In the genomic region with DNA sequence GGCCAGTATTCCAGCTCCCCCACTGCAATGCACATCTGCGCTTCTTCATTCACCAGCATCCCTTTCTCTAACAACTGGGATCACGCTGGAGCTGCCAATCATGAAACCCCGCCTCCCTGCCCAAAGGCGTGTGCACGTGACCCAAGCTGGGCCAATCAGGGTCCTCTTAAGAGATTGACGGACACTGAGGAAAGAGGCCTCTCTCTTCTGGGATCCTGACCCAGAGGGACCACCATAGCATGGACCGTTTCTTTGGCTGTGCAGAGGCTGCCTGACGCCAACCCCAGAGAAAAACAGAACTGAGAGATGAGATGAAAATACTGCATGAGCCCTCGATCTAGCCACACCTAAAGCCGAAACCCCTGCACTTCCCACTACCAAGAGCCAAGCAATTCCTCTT, we compare ENCODE assay signal across 9 cellular contexts. TPM values are rescaled to one million over a fixed set of nuclear protein-coding genes. Genes with fewer than 3 reads are reported as not detected.
DNase-seq lines count a peak whose midpoint lies in the region; ATAC-seq, FAIRE-seq and TF ChIP-seq lines count a peak whose summit lies in the region.
"Had no signal": no experiment of that assay in that cellular context is flagged by ENCODE, and none has a peak within 500 bp of the region (broad histone marks: within the 10 kb centered on the region; RNA-seq: fewer than 3 reads in every experiment).

No MANE protein-coding gene starts in this region.

- H3K4me1 ChIP-seq in astrocyte (ENCODE audit: insufficient read depth, low read length) = peaks cover 18% of the 10 kb centered on the region
- H3K4me1 ChIP-seq in sigmoid colon = peaks cover 0 to 24% (median 10%) of the 10 kb centered on the region in 4 donors
- H3K4me1 ChIP-seq in breast epithelium = no peaks in the 10 kb centered on the region

- no peak for TF ChIP-seq EP300 in sigmoid colon (IDR thresholded peaks at IDR 0.05)

- H3K27me3 Mint-ChIP-seq in astrocyte (ENCODE audit: low read depth, unreplicated experiment) = no peaks in the 10 kb centered on the region

- H4K20me1 ChIP-seq in astrocyte (ENCODE audit: insufficient read depth, low read length) = peaks cover 87% of the 10 kb centered on the region

- H3K79me2 ChIP-seq in astrocyte (ENCODE audit: insufficient read depth, low read length) = peaks cover 81% of the 10 kb centered on the region

- H3K9me3 Mint-ChIP-seq in astrocyte (ENCODE audit: unreplicated experiment) = no peaks in the 10 kb centered on the region

- DNase-seq in 8988T (peak; percentile 59), astrocyte (ENCODE audit: low read depth) (no peak), putamen (ENCODE audit: low spot score) (peak; percentile 81), sigmoid colon (no peak), breast epithelium (ENCODE audit: low spot score in 2 of 2) (no peak), GOT3 (lab: John Stamatoyannopoulos, UW) (no peak)

- FAIRE-seq in astrocyte (lab: Jason Lieb, UNC) = no peak

- no peak overlapping the region for H3K4me3 ChIP-seq in astrocyte (ENCODE audit: insufficient read depth, low read depth, low read length)
- no peak overlapping the region for H3K4me3 ChIP-seq in sigmoid colon
- no peak overlapping the region for H3K4me3 ChIP-seq in breast epithelium
- H3K4me3 ChIP-seq: lung had no signal

- no peak overlapping the region for H3K27ac ChIP-seq in astrocyte (ENCODE audit: low read depth, low read length)
- H3K27ac ChIP-seq in sigmoid colon = no peak overlapping the region
- no peak overlapping the region for H3K27ac ChIP-seq in breast epithelium

- no peaks in the 10 kb centered on the region for H3K27me3 ChIP-seq in astrocyte (ENCODE audit: insufficient read depth, low read length)
- no peaks in the 10 kb centered on the region for H3K27me3 ChIP-seq in sigmoid colon
- H3K27me3 ChIP-seq in breast epithelium = no peaks in the 10 kb centered on the region

- H3K4me2 ChIP-seq in astrocyte (ENCODE audit: low read length) = no peak overlapping the region

- intact Hi-C loops in sigmoid colon (cut with DNase I) = no loop called here
- intact Hi-C loops in breast epithelium (cut with DNase I; ENCODE audit: low total_unique reads) = no loop called here

- H3K9ac ChIP-seq in astrocyte (ENCODE audit: low read length) = no peak overlapping the region

- H3K4me3 Mint-ChIP-seq in astrocyte (ENCODE audit: unreplicated experiment) = no peak overlapping the region

- ATAC-seq in GM19035 (IDR thresholded peaks at IDR 0.05; ENCODE audit: unreplicated experiment) = peak; percentile 56
- ATAC-seq in HG03342 (IDR thresholded peaks at IDR 0.05; ENCODE audit: unreplicated experiment) = peak; percentile 66

- 82 to 86% methylated on average over 10 of the region's 10 CpGs for WGBS in sigmoid colon, 2 donors

- H2AFZ ChIP-seq in astrocyte (ENCODE audit: low read depth, low read length) = no peak overlapping the region

- peaks cover 23% of the 10 kb centered on the region for H3K36me3 Mint-ChIP-seq in astrocyte (ENCODE audit: low read depth, unreplicated experiment)

- peak overlapping the region; percentile 55 for H3K27ac Mint-ChIP-seq in astrocyte (ENCODE audit: unreplicated experiment)

- TF ChIP-seq CTCF in astrocyte (IDR thresholded peaks at IDR 0.05; ENCODE audit: insufficient read depth, low read depth, low read length) (no peak), sigmoid colon (IDR thresholded peaks at IDR 0.05) (no peak), breast epithelium (IDR thresholded peaks at IDR 0.05) (no peak)

- H3K4me1 Mint-ChIP-seq in astrocyte (ENCODE audit: low read depth, unreplicated experiment) = peaks cover 15% of the 10 kb centered on the region

- H3K36me3 ChIP-seq in astrocyte (ENCODE audit: insufficient read depth, low read length) (peaks cover 10% of the 10 kb centered on the region), sigmoid colon (peaks cover 0 to 14% (median 0%) of the 10 kb centered on the region in 4 donors), breast epithelium (no peaks in the 10 kb centered on the region)

- H3K9me3 ChIP-seq in astrocyte (ENCODE audit: insufficient read depth, low read depth, low read length) (no peaks in the 10 kb centered on the region), sigmoid colon (no peaks in the 10 kb centered on the region), breast epithelium (no peaks in the 10 kb centered on the region)

- TF ChIP-seq POLR2A in sigmoid colon (IDR thresholded peaks at IDR 0.05) = no peak
- TF ChIP-seq POLR2A in breast epithelium (IDR thresholded peaks at IDR 0.05) = no peak

RNA-seq across cellular contexts. Expression of a gene that starts 32.0 kb away (rescaled TPM):
- total RNA-seq in astrocyte = 300 and 359 TPM in 2 replicates
- 10 to 100 TPM; 34.6 to 48.6 (median 37.8) TPM for total RNA-seq in sigmoid colon
- 100 to 1,000 TPM in 1 of 3 donors, 10 to 100 TPM in 2; 60.1 to 160 (median 96.6) TPM for polyA plus RNA-seq in sigmoid colon
- total RNA-seq in breast epithelium = 10 to 100 TPM; 22.0 to 49.2 (median 44.6) TPM

Comparison
In these comparisons a context has a peak if more than half of its experiments do, and no peak if none do; other contexts are left out.
1. DNase-seq: peak in 8988T (single experiment) and putamen (single experiment); none in astrocyte (single experiment), sigmoid colon (single experiment), breast epithelium (0 of 2) and GOT3 (single experiment).